ENCODE assay signal across 6 cellular contexts in the genomic region with DNA sequence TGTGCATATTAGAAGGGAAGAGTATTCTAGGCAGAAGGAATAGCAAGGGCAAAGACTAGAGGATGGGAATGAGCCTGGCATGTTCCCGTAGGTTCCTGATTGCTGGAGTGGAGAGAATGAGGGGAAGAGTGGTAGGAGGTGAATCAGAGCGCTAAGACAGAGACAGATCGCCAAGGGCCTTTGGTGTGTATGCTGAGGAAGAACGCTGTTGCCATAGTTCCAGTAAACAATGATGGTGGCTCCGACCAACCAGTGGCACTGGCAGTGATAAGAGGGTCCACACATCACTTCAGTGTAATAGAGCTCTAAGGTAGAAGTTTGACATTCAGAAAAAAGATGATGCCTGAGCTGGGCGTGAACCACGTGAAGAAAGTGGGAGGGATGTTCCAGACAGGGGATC. TPM values are rescaled to one million over a fixed set of nuclear protein-coding genes. Genes with fewer than 3 reads are reported as not detected.
A peak's percentile ranks its signal among the peaks of the same experiment; 100 is the strongest.
DNase-seq lines count a peak whose midpoint lies in the region; TF ChIP-seq lines count a peak whose summit lies in the region.

No MANE protein-coding gene starts in this region.

- H3K4me1 ChIP-seq in transverse colon = peaks cover 0 to 10% (median 4%) of the 10 kb centered on the region in 4 donors

- intact Hi-C loops in transverse colon (cut with DNase I; ENCODE audit: low total_unique reads) = no loop called here

- no peaks in the 10 kb centered on the region for H3K27me3 ChIP-seq in transverse colon

- H3K4me3 ChIP-seq in fibroblast of pulmonary artery (replicated peaks; ENCODE audit: low read depth, low read length) = peak overlapping the region; percentile 76
- peak overlapping the region in 2 of 4 donors; percentile 49 to 73 for H3K4me3 ChIP-seq in transverse colon

- H3K9me3 ChIP-seq in transverse colon = no peaks in the 10 kb centered on the region

- TF ChIP-seq EP300 in transverse colon (IDR thresholded peaks at IDR 0.05; ENCODE audit: low read depth) = no peak

- peaks cover 15% of the 10 kb centered on the region for H3K4me1 Mint-ChIP-seq in activated naive CD4-positive, alpha-beta T cell treated with anti-CD3 and anti-CD28 coated beads, Interleukin-2, amount 50 U/mL, for 24 hours

- no peak for DNase-seq in activated naive CD4-positive, alpha-beta T cell treated with anti-CD3 and anti-CD28 coated beads, Interleukin-2, amount 50 U/mL, for 16 hours
- no peak for DNase-seq in fibroblast of pulmonary artery (ENCODE audit: low read depth)
- DNase-seq in transverse colon = no peak
- DNase-seq in COR-L47 (lab: John Stamatoyannopoulos, UW) = no peak
- no peak for DNase-seq in activated CD4-positive, alpha-beta T cell treated with anti-CD3 and anti-CD28 coated beads for 4 hours

- in situ Hi-C loops in transverse colon (cut with MboI; ENCODE audit: low pct_ligation_motif_present in 1 of 4, low pct_unique_long_range_greater_than_20kb in 1 of 4, low sequenced_read_pairs in 3 of 4) = no loop called here

- peak overlapping the region; percentile 93 for H3K4me3 Mint-ChIP-seq in activated naive CD4-positive, alpha-beta T cell treated with anti-CD3 and anti-CD28 coated beads, Interleukin-2, amount 50 U/mL, for 24 hours

- TF ChIP-seq CTCF in fibroblast of pulmonary artery (IDR thresholded peaks at IDR 0.05; ENCODE audit: low read length, missing control alignments) (no peak), transverse colon (IDR thresholded peaks at IDR 0.05) (no peak)

- H3K27ac Mint-ChIP-seq in activated naive CD4-positive, alpha-beta T cell treated with anti-CD3 and anti-CD28 coated beads, Interleukin-2, amount 50 U/mL, for 24 hours = peak overlapping the region; percentile 94

- 60 to 76% methylated on average over 2 to 7 of the region's 7 CpGs for WGBS in transverse colon (ENCODE audit: low coverage in 1 of 2), 2 donors

- H3K27me3 Mint-ChIP-seq in activated naive CD4-positive, alpha-beta T cell treated with anti-CD3 and anti-CD28 coated beads, Interleukin-2, amount 50 U/mL, for 24 hours = no peaks in the 10 kb centered on the region

- H3K9me3 Mint-ChIP-seq in activated naive CD4-positive, alpha-beta T cell treated with anti-CD3 and anti-CD28 coated beads, Interleukin-2, amount 50 U/mL, for 24 hours = no peaks in the 10 kb centered on the region

- H3K27ac ChIP-seq in transverse colon = peak overlapping the region; percentile 87 to 92 (median 90)

- peaks cover 2% of the 10 kb centered on the region for H3K36me3 Mint-ChIP-seq in activated naive CD4-positive, alpha-beta T cell treated with anti-CD3 and anti-CD28 coated beads, Interleukin-2, amount 50 U/mL, for 24 hours

- H3K36me3 ChIP-seq in transverse colon = no peaks in the 10 kb centered on the region

- TF ChIP-seq POLR2A in transverse colon (IDR thresholded peaks at IDR 0.05) = no peak

RNA-seq across cellular contexts. Expression of a gene that starts 1.0 kb away (rescaled TPM):
- 10 to 100 TPM in 3 of 4 donors, 1 to 10 TPM in 1; 8.1 to 27.7 (median 13.3) TPM for total RNA-seq in transverse colon

RNA-seq across cellular contexts. Expression of a gene that starts 18.9 kb away (rescaled TPM):
- 10 to 100 TPM; 19.9 to 88.7 (median 67.6) TPM for total RNA-seq in transverse colon

RNA-seq across cellular contexts. Expression of a gene that starts 31.7 kb away (rescaled TPM):
- 10 to 100 TPM in 1 of 4 donors, 1 to 10 TPM in 3; 1.5 to 10.1 (median 8.2) TPM for total RNA-seq in transverse colon

RNA-seq across cellular contexts. Expression of a gene that starts 33.8 kb away (rescaled TPM):
- total RNA-seq in transverse colon = 100 to 1,000 TPM in 3 of 4 donors, 10 to 100 TPM in 1; 65.7 to 157 (median 127) TPM

RNA-seq across cellular contexts. Expression of a gene that starts 56.8 kb away (rescaled TPM):
- 100 to 1,000 TPM in 3 of 4 donors, 10 to 100 TPM in 1; 96.5 to 238 (median 184) TPM for total RNA-seq in transverse colon
